In genomic region chr6:57221191-57221935, GRCh38 we compare ENCODE assay signal across 1 cellular context.
TF ChIP-seq lines count a peak whose summit lies in the region.

No MANE protein-coding gene starts in this region.

TF ChIP-seq in K562, 482 proteins besides CTCF, POLR2A, EP300 and RAD21 (continued from another document and continues in another):
- TF ChIP-seq BRF1 (IDR thresholded peaks at IDR 0.05; ENCODE audit: borderline replicate concordance, extremely low read depth, insufficient read length) (no peak), ARID4B (CRISPR knock-in tag; IDR thresholded peaks at IDR 0.05) (peak; percentile 80), SRSF1 (IDR thresholded peaks at IDR 0.05; ENCODE audit: low read depth, low read length) (no peak), RNF219 (CRISPR knock-in tag; IDR thresholded peaks at IDR 0.05) (no peak), C11orf30 (IDR thresholded peaks at IDR 0.05; ENCODE audit: low read depth) (no peak), POLR2H (tag; IDR thresholded peaks at IDR 0.05; ENCODE audit: low read depth) (no peak), HNRNPH1 (optimal IDR thresholded peaks at IDR 0.05; ENCODE audit: low read depth, low read length) (no peak), ZNF780A (CRISPR knock-in tag; IDR thresholded peaks at IDR 0.05) (no peak), TCF15 (CRISPR knock-in tag; IDR thresholded peaks at IDR 0.05) (no peak), ESRRA (IDR thresholded peaks at IDR 0.05; ENCODE audit: borderline replicate concordance, low read depth) (no peak), ZHX1 (conservative IDR thresholded peaks at IDR 0.05; ENCODE audit: low read length) (no peak), ZBTB12 (CRISPR knock-in tag; IDR thresholded peaks at IDR 0.05) (no peak), NFYB (IDR thresholded peaks at IDR 0.05; ENCODE audit: extremely low read depth, insufficient read length) (no peak), CGGBP1 (CRISPR knock-in tag; IDR thresholded peaks at IDR 0.05) (no peak), NR1H2 (CRISPR knock-in tag; IDR thresholded peaks at IDR 0.05) (no peak), STAG1 (CRISPR knock-in tag; IDR thresholded peaks at IDR 0.05; ENCODE audit: borderline replicate concordance) (no peak), ZNF274 (IDR thresholded peaks at IDR 0.05; ENCODE audit: borderline replicate concordance, low read depth, low read length) (no peak), ZBTB8A (IDR thresholded peaks at IDR 0.05; ENCODE audit: partially characterized antibody) (no peak), NR2C1 (IDR thresholded peaks at IDR 0.05) (no peak), NR2C1 (tag; IDR thresholded peaks at IDR 0.05) (no peak), HMGN3 (IDR thresholded peaks at IDR 0.05; ENCODE audit: borderline replicate concordance, extremely low read depth, insufficient read length, low read depth, low read length) (no peak), NCOA1 (IDR thresholded peaks at IDR 0.05; ENCODE audit: low read depth) (no peak), CBX2 (IDR thresholded peaks at IDR 0.05; ENCODE audit: insufficient read depth, low read length, poor library complexity, severe bottlenecking) (no peak), RREB1 (CRISPR knock-in tag; IDR thresholded peaks at IDR 0.05) (no peak), ZNF583 (CRISPR knock-in tag; IDR thresholded peaks at IDR 0.05) (no peak), NELFE (IDR thresholded peaks at IDR 0.05; ENCODE audit: insufficient read depth, insufficient read length) (no peak), JUNB (CRISPR knock-in tag; conservative IDR thresholded peaks at IDR 0.05) (no peak), ZNF282 (CRISPR knock-in tag; IDR thresholded peaks at IDR 0.05) (no peak), ZNF175 (CRISPR knock-in tag; IDR thresholded peaks at IDR 0.05; ENCODE audit: low read depth) (no peak), PRPF4 (IDR thresholded peaks at IDR 0.05; ENCODE audit: insufficient read depth, low read depth, low read length, poor library complexity, severe bottlenecking) (no peak), ZNF277 (CRISPR knock-in tag; IDR thresholded peaks at IDR 0.05; ENCODE audit: borderline replicate concordance) (no peak), SETDB1 (IDR thresholded peaks at IDR 0.05; ENCODE audit: low read length) (no peak), ZNF449 (CRISPR knock-in tag; IDR thresholded peaks at IDR 0.05) (no peak), ZNF174 (CRISPR knock-in tag; IDR thresholded peaks at IDR 0.05) (no peak), CC2D1A (IDR thresholded peaks at IDR 0.05) (0 out of 2 replicates have a peak, but pooled peaks have one; percentile 47), TAL1 (IDR thresholded peaks at IDR 0.05) (no peak), EHMT2 (IDR thresholded peaks at IDR 0.05) (no peak), NCOA2 (IDR thresholded peaks at IDR 0.05; ENCODE audit: partially characterized antibody in 2 of 2) (no peak), FOXO4 (CRISPR knock-in tag; IDR thresholded peaks at IDR 0.05) (peak; percentile 7; the same call in 1 of the 2 replicates), JUN (IDR thresholded peaks at IDR 0.05; ENCODE audit: borderline replicate concordance, low read depth, low read length) (no peak), JUN (CRISPR knock-in tag; IDR thresholded peaks at IDR 0.05; ENCODE audit: borderline replicate concordance) (no peak), FOXP1 (CRISPR knock-in tag; IDR thresholded peaks at IDR 0.05) (0 out of 2 replicates have a peak, but pooled peaks have one; percentile 36)
